Comparison of ENCODE assay signal across 8 cellular contexts in the genomic region with DNA sequence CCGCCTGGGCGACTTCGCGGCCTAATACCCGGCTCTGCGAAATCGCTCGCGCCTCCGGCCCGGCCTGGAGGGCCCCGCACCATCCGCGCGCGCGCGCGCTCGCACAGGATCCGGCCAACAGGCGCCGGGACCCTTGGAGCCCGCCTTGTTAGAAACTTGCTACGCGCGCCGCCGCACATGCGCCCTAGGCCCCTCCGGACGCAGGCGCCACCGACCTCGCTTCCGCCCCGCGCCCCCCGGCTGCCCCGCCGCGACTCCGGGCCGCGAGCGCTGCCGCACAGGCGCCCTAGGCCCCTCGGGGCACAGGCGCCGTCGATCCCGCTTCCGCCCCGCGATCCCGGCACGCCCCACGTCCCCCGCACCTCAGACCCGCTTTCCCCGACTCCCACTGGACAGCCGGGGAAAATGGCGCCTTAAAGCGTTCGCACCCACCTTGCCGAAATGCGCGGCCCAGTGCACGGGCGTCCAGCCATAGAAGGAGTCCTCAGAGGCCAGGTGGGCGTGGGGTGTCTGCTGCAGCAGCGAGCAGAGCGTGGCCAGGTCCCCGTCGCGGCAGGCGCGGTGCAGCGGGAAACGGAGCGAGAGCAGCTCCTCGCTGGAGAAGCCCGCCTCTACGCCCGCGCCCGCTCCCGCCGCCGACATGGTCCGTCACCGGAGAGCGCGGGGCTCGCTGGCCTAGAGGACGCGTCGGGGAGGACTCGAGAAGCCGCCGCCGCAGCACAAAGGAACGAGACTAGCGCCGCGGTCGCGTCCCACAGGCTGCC. TPM values are rescaled to one million over a fixed set of nuclear protein-coding genes. Genes with fewer than 3 reads are reported as not detected.
DNase-seq lines count a peak whose midpoint lies in the region; ATAC-seq and TF ChIP-seq lines count a peak whose summit lies in the region.

No MANE protein-coding gene starts in this region.

- TF ChIP-seq CTCF in GM12865 (IDR thresholded peaks at IDR 0.05; ENCODE audit: insufficient read depth, low read depth, low read length, missing control alignments) (no peak), MM.1S (IDR thresholded peaks at IDR 0.05; ENCODE audit: low read length) (no peak)

- WGBS in aorta, 2 donors = 0% methylated on average over 82 to 109 of the region's 109 CpGs

- peak; percentile 67 for ATAC-seq in aorta (ENCODE audit: low FRiP score)

- H3K9ac ChIP-seq in MM.1S (ENCODE audit: low read length) = peak overlapping the region; percentile 98

- peaks cover 20% of the 10 kb centered on the region for H3K4me1 ChIP-seq in HAP-1
- H3K4me1 ChIP-seq in MM.1S (ENCODE audit: low read length) = peaks cover 33% of the 10 kb centered on the region
- H3K4me1 ChIP-seq in aorta (ENCODE audit: control insufficient read depth in 1 of 2, insufficient read depth in 2 of 2, low read length in 2 of 2) = peaks cover 3 to 4% of the 10 kb centered on the region in 2 donors

- peaks cover 51% of the 10 kb centered on the region for H3K79me2 ChIP-seq in MM.1S (ENCODE audit: low read length)

- H3K9me2 ChIP-seq in MM.1S (replicated peaks; ENCODE audit: insufficient read depth, low read length) = no peaks in the 10 kb centered on the region

- peak overlapping the region; percentile 82 for H2AFZ ChIP-seq in MM.1S (ENCODE audit: low read length)

- in situ Hi-C loops in HAP-1 (cut with MboI; ENCODE audit: low sequenced_read_pairs) = loop anchor here (5.0 kb wide), 1 partner anchor 197 kb away; no protein-coding TSS in a partner anchor

- H3F3A ChIP-seq in MM.1S (ENCODE audit: insufficient read depth, low read length) = peaks cover 29% of the 10 kb centered on the region

- peak overlapping the region; percentile 83 for H3K4me2 ChIP-seq in MM.1S (ENCODE audit: low read depth, low read length)

- H3K36me3 ChIP-seq in HAP-1 (replicated peaks) = peaks cover 13% of the 10 kb centered on the region; the same call in 1 of the 2 replicates
- H3K36me3 ChIP-seq in MM.1S (replicated peaks; ENCODE audit: insufficient read depth, low read length) = peaks cover 10% of the 10 kb centered on the region; the same call in 1 of the 2 replicates
- no peaks in the 10 kb centered on the region for H3K36me3 ChIP-seq in aorta (ENCODE audit: control insufficient read depth in 1 of 2, insufficient read depth in 2 of 2, low read length in 1 of 2)

- DNase-seq in GM12865 (ENCODE audit: low read depth) = peak; percentile 92
- DNase-seq in HAP-1 (ENCODE audit: low spot score in 2 of 2) = peak; percentile 68 to 83
- DNase-seq in MM.1S = peak; percentile 78
- DNase-seq in T-helper 2 cell = peak; percentile 49 to 85 (median 64)
- DNase-seq in amygdala (lab: John Stamatoyannopoulos, UW) = peak in 49 of 56 donors; percentile 21 to 84 (median 65)
- peak; percentile 58 for DNase-seq in hepatic stellate cell (ENCODE audit: low spot score)
- peak; percentile 94 for DNase-seq in retina
- peak; percentile 87 to 92 for DNase-seq in aorta

- H4K20me1 ChIP-seq in MM.1S (ENCODE audit: insufficient read depth, low read length) = peaks cover 3% of the 10 kb centered on the region; the same call in 1 of the 2 replicates

- H3K4me3 ChIP-seq in GM12865 (ENCODE audit: low read depth, low read length) = peak overlapping the region; percentile 99
- peak overlapping the region; percentile 100 for H3K4me3 ChIP-seq in HAP-1
- H3K4me3 ChIP-seq in MM.1S (ENCODE audit: low read length) = peak overlapping the region; percentile 99
- H3K4me3 ChIP-seq in aorta (ENCODE audit: low read length in 2 of 2) = peak overlapping the region; percentile 44 to 59

- intact Hi-C loops in aorta (cut with DNase I) = loop anchor here (2.0 to 10.0 kb wide), 7 partner anchors 44 to 370 kb away; no protein-coding TSS in a partner anchor

- H3K27me3 ChIP-seq in HAP-1 (ENCODE audit: low read depth) (no peaks in the 10 kb centered on the region), MM.1S (replicated peaks; ENCODE audit: insufficient read depth, low read length) (no peaks in the 10 kb centered on the region), aorta (ENCODE audit: control insufficient read depth in 1 of 2, insufficient read depth in 2 of 2, low read length in 1 of 2) (no peaks in the 10 kb centered on the region)

- H3K27ac ChIP-seq in MM.1S (ENCODE audit: low read length) (peak overlapping the region; percentile 97), aorta (ENCODE audit: low read depth in 1 of 2, low read length in 2 of 2) (peak overlapping the region; percentile 87 to 90)

- no peaks in the 10 kb centered on the region for H3K9me3 ChIP-seq in HAP-1
- H3K9me3 ChIP-seq in MM.1S (replicated peaks; ENCODE audit: insufficient read depth, low read length) = no peaks in the 10 kb centered on the region
- no peaks in the 10 kb centered on the region for H3K9me3 ChIP-seq in aorta (ENCODE audit: control insufficient read depth, low read length)

RNA-seq across cellular contexts. Expression of a gene that starts 0.4 kb away (rescaled TPM):
- total RNA-seq in aorta = 100 to 1,000 TPM; 184 to 275 TPM
- 100 to 1,000 TPM in 1 of 2 donors, 10 to 100 TPM in 1; 44.1 to 153 TPM for polyA plus RNA-seq in aorta

Comparison
In these comparisons a context has a peak if more than half of its experiments do, and no peak if none do; other contexts are left out.
1. Peak in every context shown above with its lines: DNase-seq, ATAC-seq, H3K4me3 ChIP-seq and H3K27ac ChIP-seq.